Comparison of ENCODE assay signal across 17 cellular contexts in genomic region chr5:143195496-143195895, GRCh38.
DNase-seq lines count a peak whose midpoint lies in the region; ATAC-seq, FAIRE-seq and TF ChIP-seq lines count a peak whose summit lies in the region.
"Had no signal": no experiment of that assay in that cellular context is flagged by ENCODE, and none has a peak within 500 bp of the region (broad histone marks: within the 10 kb centered on the region; RNA-seq: fewer than 3 reads in every experiment).

No MANE protein-coding gene starts in this region.

- POLR2A ChIA-PET in HepG2 (lab: Yijun Ruan, JAX) = no interaction called here

- H3K4me3 ChIP-seq in epithelial cell of esophagus (ENCODE audit: low read length) (no peak overlapping the region), HepG2 (replicated peaks in 1 of 3; ENCODE audit: insufficient read depth in 1 of 3, low read depth in 2 of 3, low read length in 3 of 3) (no peak overlapping the region)
- H3K4me3 ChIP-seq: esophagus squamous epithelium had no signal

- H3K9ac ChIP-seq in HepG2 (ENCODE audit: insufficient read depth, low read depth, low read length) = no peak overlapping the region

- intact Hi-C loops in HepG2 (cut with micrococcal nuclease; ENCODE audit: unreplicated experiment) = no loop called here

- 81% methylated on average over 2 of the region's 2 CpGs for WGBS in HepG2 (ENCODE audit: low lambda C conversion rate)

- DNase-seq in GM03348 (ENCODE audit: low spot score) (peak; percentile 60), NCI-H226 (peak; percentile 37), epithelial cell of esophagus (ENCODE audit: low read depth) (peak; percentile 74), HepG2 (ENCODE audit: low spot score) (no peak), HuH-7.5 (ENCODE audit: low spot score) (no peak), NCI-H748 treated with DMSO at 0.1 percent for 48 hours (lab: John Stamatoyannopoulos, UW) (no peak)
- DNase-seq in stimulated activated CD4-positive, alpha-beta T cell treated with anti-CD3 and anti-CD28 coated beads, Interleukin-12 subunit alpha, Interleukin-12 subunit beta, amount 100 ng/mL, for 4 hours = no peak
- DNase-seq: activated T-cell treated with anti-CD3 and anti-CD28 coated beads, Interleukin-2, amount 50 U/mL, for 24 hours; Caco-2; EL; esophagus squamous epithelium; hypothalamus; kidney glomerular epithelial cell; NCI-H2081 treated with DMSO at 0.1 percent for 48 hours; NCI-H526 had no signal

- no TSS peak for BruUV-seq in HepG2 (replicated peaks; lab: Mats Ljungman, UMichigan)

- no peak overlapping the region for H2AFZ ChIP-seq in HepG2 (ENCODE audit: low read length)

- CTCF ChIA-PET in HepG2 (lab: Yijun Ruan, JAX; ENCODE audit: low intra/inter-chr PET ratio, low total read pairs) = no interaction called here

- no peak overlapping the region for H3K4me2 ChIP-seq in HepG2 (ENCODE audit: low read depth, low read length)

- TF ChIP-seq RAD21 in HepG2 (CRISPR knock-in tag; IDR thresholded peaks at IDR 0.05) = no peak

- H3K36me3 ChIP-seq in HepG2 (replicated peaks in 1 of 2; ENCODE audit: control insufficient read depth in 1 of 2, insufficient read depth in 2 of 2, low read length in 2 of 2) = no peaks in the 10 kb centered on the region
- H3K36me3 ChIP-seq: esophagus squamous epithelium had no signal

- TF ChIP-seq POLR2A in HepG2 (IDR thresholded peaks at IDR 0.05; ENCODE audit: insufficient read depth in 1 of 2, low read depth in 2 of 2, low read length in 2 of 2) = no peak

- TF ChIP-seq CTCF in epithelial cell of esophagus (IDR thresholded peaks at IDR 0.05; ENCODE audit: insufficient read depth, low read depth, low read length, missing control alignments) (no peak), HepG2 (CRISPR knock-in tag; IDR thresholded peaks at IDR 0.05) (no peak)

- in situ Hi-C loops in HepG2 (cut with HindIII; ENCODE audit: extremely low pct_ligation_motif_present, low pct_unique_long_range_greater_than_20kb) = no loop called here

- H4K20me1 ChIP-seq in HepG2 (ENCODE audit: insufficient read depth, low read length) = no peaks in the 10 kb centered on the region

- H3K9me3 ChIP-seq in HepG2 (ENCODE audit: low read length) = peaks cover 12% of the 10 kb centered on the region; the same call in 1 of the 2 replicates

- H3K79me2 ChIP-seq in HepG2 (ENCODE audit: insufficient read depth, low read length) = no peaks in the 10 kb centered on the region

- no peak overlapping the region for H3K27ac ChIP-seq in HepG2 (ENCODE audit: extremely low read length, insufficient read depth, low read length)
- H3K27ac ChIP-seq: esophagus squamous epithelium had no signal

- ATAC-seq in HepG2 = no peak
- no peak for ATAC-seq in HG02610 (IDR thresholded peaks at IDR 0.05; ENCODE audit: unreplicated experiment)
- ATAC-seq: Panc1 had no signal

- H3K4me1 ChIP-seq in HepG2 (ENCODE audit: insufficient read depth, low read length) = peaks cover 41% of the 10 kb centered on the region
- H3K4me1 ChIP-seq: Caco-2 had no signal

- TF ChIP-seq EP300 in HepG2 (IDR thresholded peaks at IDR 0.05; ENCODE audit: low read depth in 2 of 2, low read length in 2 of 2) = no peak
- no peak for TF ChIP-seq EP300 in HepG2 (CRISPR knock-in tag; IDR thresholded peaks at IDR 0.05; ENCODE audit: borderline replicate concordance)

- no peak for FAIRE-seq in HepG2 (lab: Jason Lieb, UNC)

- H3K27me3 ChIP-seq in HepG2 (ENCODE audit: control insufficient read depth in 1 of 2, insufficient read depth in 2 of 2, low read length in 2 of 2) = no peaks in the 10 kb centered on the region
- H3K27me3 ChIP-seq: esophagus squamous epithelium had no signal

TF ChIP-seq in HepG2, 621 proteins besides CTCF, POLR2A, EP300 and RAD21:
- TF ChIP-seq NR2F2 (IDR thresholded peaks at IDR 0.05; ENCODE audit: borderline replicate concordance, low read depth) (no peak), ZNF7 (CRISPR knock-in tag; IDR thresholded peaks at IDR 0.05) (no peak), NFE2L2 (IDR thresholded peaks at IDR 0.05; ENCODE audit: low read length) (no peak), HMGA1 (CRISPR knock-in tag; conservative IDR thresholded peaks at IDR 0.05) (no peak), CEBPB (IDR thresholded peaks at IDR 0.05; ENCODE audit: borderline replicate concordance, low read depth, low read length) (peak; percentile 58; the same call in 1 of the 2 replicates), CEBPG (CRISPR knock-in tag; IDR thresholded peaks at IDR 0.05) (0 out of 2 replicates have a peak, but pooled peaks have one; percentile 23), ZNF124 (CRISPR knock-in tag; IDR thresholded peaks at IDR 0.05) (no peak)

Comparison
In these comparisons a context has a peak if more than half of its experiments do, and no peak if none do; other contexts are left out.
1. DNase-seq: peak in GM03348 (single experiment), NCI-H226 (single experiment) and epithelial cell of esophagus (single experiment); none in HepG2 (single experiment), HuH-7.5 (single experiment), stimulated activated CD4-positive, alpha-beta T cell treated with anti-CD3 and anti-CD28 coated beads, Interleukin-12 subunit alpha, Interleukin-12 subunit beta, amount 100 ng/mL, for 4 hours (single experiment) and NCI-H748 treated with DMSO at 0.1 percent for 48 hours (single experiment).